Comparison of ENCODE assay signal across 9 cellular contexts in genomic region chr10:100829103-100829870, GRCh38.
DNase-seq lines count a peak whose midpoint lies in the region; ATAC-seq and TF ChIP-seq lines count a peak whose summit lies in the region.
"Had no signal": no experiment of that assay in that cellular context is flagged by ENCODE, and none has a peak within 500 bp of the region (broad histone marks: within the 10 kb centered on the region; RNA-seq: fewer than 3 reads in every experiment).

No MANE protein-coding gene starts in this region.

- DNase-seq in SK-N-SH = peak; percentile 72
- no peak for DNase-seq in activated T-helper 1 cell treated with anti-CD3 and anti-CD28 coated beads, Interleukin-12 subunit alpha, Interleukin-12 subunit beta, Interleukin-2, Interleukin-4 antibody, amounts not matched to agents 30 ng/mL and 10 ng/mL and 1 ng/mL, durations not matched to agents 14 hours and 24 hours and 36 hours (ENCODE audit: low spot score)
- peak in 1 of 3 donors; percentile 1 for DNase-seq in immature natural killer cell
- DNase-seq in NCI-H128 (lab: John Stamatoyannopoulos, UW; ENCODE audit: unreplicated experiment) = no peak
- no peak for DNase-seq in sciatic nerve (ENCODE audit: low spot score)
- DNase-seq in NCI-H2171 (lab: John Stamatoyannopoulos, UW) = no peak
- DNase-seq: amniotic stem cell had no signal

- H3K27me3 ChIP-seq in SK-N-SH (ENCODE audit: insufficient read depth) (peaks cover 83% of the 10 kb centered on the region), subcutaneous abdominal adipose tissue (ENCODE audit: control insufficient read depth in 5 of 5, insufficient read depth in 4 of 5, low read length in 5 of 5) (peaks cover 46 to 73% (median 71%) of the 10 kb centered on the region in 5 donors)

- H2AFZ ChIP-seq in SK-N-SH (ENCODE audit: low read depth) = no peak overlapping the region

- ATAC-seq in SK-N-SH treated with all-trans-retinoic acid at 6 μM for 48 hours (no peak), sciatic nerve (no peak)

- H3K36me3 ChIP-seq in SK-N-SH (replicated peaks in 1 of 2; ENCODE audit: control insufficient read depth in 1 of 2, insufficient read depth in 2 of 2, low read length in 1 of 2) (no peaks in the 10 kb centered on the region), subcutaneous abdominal adipose tissue (ENCODE audit: control insufficient read depth in 5 of 5, insufficient read depth in 5 of 5, low read length in 5 of 5) (no peaks in the 10 kb centered on the region)

- H3K79me2 ChIP-seq in SK-N-SH (ENCODE audit: insufficient read depth) = no peaks in the 10 kb centered on the region

- TF ChIP-seq EP300 in SK-N-SH (IDR thresholded peaks at IDR 0.05; ENCODE audit: borderline replicate concordance in 1 of 2, low read depth in 1 of 2, low read length in 1 of 2) = no peak

- no peaks in the 10 kb centered on the region for H4K20me1 ChIP-seq in SK-N-SH (ENCODE audit: insufficient read depth)

- no peaks in the 10 kb centered on the region for H3K9me3 ChIP-seq in SK-N-SH
- no peaks in the 10 kb centered on the region for H3K9me3 ChIP-seq in subcutaneous abdominal adipose tissue (ENCODE audit: control insufficient read depth in 5 of 5, low read length in 5 of 5)

- H3K9me3 Mint-ChIP-seq in activated T-helper 1 cell treated with anti-CD3 and anti-CD28 coated beads, Interleukin-12 subunit alpha, Interleukin-12 subunit beta, Interleukin-2, Interleukin-4 antibody, amounts not matched to agents 30 ng/mL and 10 ng/mL and 1 ng/mL, durations not matched to agents 14 hours and 24 hours and 36 hours = no peaks in the 10 kb centered on the region
- no peaks in the 10 kb centered on the region for H3K9me3 Mint-ChIP-seq in immature natural killer cell

- H3K4me2 ChIP-seq in SK-N-SH = peak overlapping the region; percentile 71; the same call in 1 of the 2 replicates

- no peak overlapping the region for H3K9ac ChIP-seq in SK-N-SH
- H3K9ac ChIP-seq in subcutaneous abdominal adipose tissue (ENCODE audit: low read length in 5 of 5) = peak overlapping the region in 1 of 5 donors; percentile 41

- H3K4me1 ChIP-seq in SK-N-SH (ENCODE audit: control insufficient read depth in 1 of 2, insufficient read depth in 2 of 2, low read depth in 1 of 2, low read length in 1 of 2) = peaks cover 0 to 17% of the 10 kb centered on the region in 2 experiments; a peak in 1 of 4 replicates
- H3K4me1 ChIP-seq in subcutaneous abdominal adipose tissue (ENCODE audit: control insufficient read depth in 5 of 5, insufficient read depth in 5 of 5, low read length in 5 of 5) = peaks cover 0 to 37% (median 27%) of the 10 kb centered on the region in 5 donors

- H3K4me3 ChIP-seq in SK-N-SH (ENCODE audit: low read depth in 2 of 2, low read length in 1 of 2) = peak overlapping the region in 1 of 2 experiments; percentile 3; a peak in 2 of 4 replicates
- peak overlapping the region; percentile 51 to 73 (median 59) for H3K4me3 ChIP-seq in subcutaneous abdominal adipose tissue (ENCODE audit: low read depth in 1 of 5, low read length in 5 of 5)

- H3F3A ChIP-seq in SK-N-SH (replicated peaks; ENCODE audit: insufficient read depth) = no peaks in the 10 kb centered on the region

- H3K27ac ChIP-seq in SK-N-SH (ENCODE audit: low read depth in 2 of 2, low read length in 1 of 2) = no peak overlapping the region
- H3K27ac ChIP-seq in subcutaneous abdominal adipose tissue (ENCODE audit: low read depth, low read length) = no peak overlapping the region

- no peak overlapping the region for H3K27ac Mint-ChIP-seq in activated T-helper 1 cell treated with anti-CD3 and anti-CD28 coated beads, Interleukin-12 subunit alpha, Interleukin-12 subunit beta, Interleukin-2, Interleukin-4 antibody, amounts not matched to agents 30 ng/mL and 10 ng/mL and 1 ng/mL, durations not matched to agents 14 hours and 24 hours and 36 hours
- peak overlapping the region in 2 of 6 donors; percentile 44 to 65 for H3K27ac Mint-ChIP-seq in immature natural killer cell

- CTCF ChIA-PET in SK-N-SH (lab: Yijun Ruan, JAX) = interaction anchor here (0.7 to 6.5 kb wide), 8 partner anchors 27 to 266 kb away, joined by 3 to 33 read pairs (median 4); partner anchors contain the start of gene PAX2

- H3K36me3 Mint-ChIP-seq in activated T-helper 1 cell treated with anti-CD3 and anti-CD28 coated beads, Interleukin-12 subunit alpha, Interleukin-12 subunit beta, Interleukin-2, Interleukin-4 antibody, amounts not matched to agents 30 ng/mL and 10 ng/mL and 1 ng/mL, durations not matched to agents 14 hours and 24 hours and 36 hours (ENCODE audit: low read depth) = no peaks in the 10 kb centered on the region
- no peaks in the 10 kb centered on the region for H3K36me3 Mint-ChIP-seq in immature natural killer cell

- peaks cover 11% of the 10 kb centered on the region for H3K4me1 Mint-ChIP-seq in activated T-helper 1 cell treated with anti-CD3 and anti-CD28 coated beads, Interleukin-12 subunit alpha, Interleukin-12 subunit beta, Interleukin-2, Interleukin-4 antibody, amounts not matched to agents 30 ng/mL and 10 ng/mL and 1 ng/mL, durations not matched to agents 14 hours and 24 hours and 36 hours (ENCODE audit: low read depth)
- H3K4me1 Mint-ChIP-seq in immature natural killer cell = peaks cover 31 to 35% of the 10 kb centered on the region in 2 donors

- H3K4me3 Mint-ChIP-seq in activated T-helper 1 cell treated with anti-CD3 and anti-CD28 coated beads, Interleukin-12 subunit alpha, Interleukin-12 subunit beta, Interleukin-2, Interleukin-4 antibody, amounts not matched to agents 30 ng/mL and 10 ng/mL and 1 ng/mL, durations not matched to agents 14 hours and 24 hours and 36 hours = peak overlapping the region; percentile 69
- H3K4me3 Mint-ChIP-seq in immature natural killer cell = peak overlapping the region; percentile 82 to 88 (median 88)

- TF ChIP-seq RAD21 in SK-N-SH (IDR thresholded peaks at IDR 0.05; ENCODE audit: low read length) = no peak

- no peak for TF ChIP-seq CTCF in SK-N-SH (IDR thresholded peaks at IDR 0.05)

- H3K9me2 ChIP-seq in SK-N-SH = no peaks in the 10 kb centered on the region

- POLR2A ChIA-PET in SK-N-SH (lab: Yijun Ruan, JAX) = no interaction called here

- H3K27me3 Mint-ChIP-seq in activated T-helper 1 cell treated with anti-CD3 and anti-CD28 coated beads, Interleukin-12 subunit alpha, Interleukin-12 subunit beta, Interleukin-2, Interleukin-4 antibody, amounts not matched to agents 30 ng/mL and 10 ng/mL and 1 ng/mL, durations not matched to agents 14 hours and 24 hours and 36 hours (ENCODE audit: insufficient read depth) = peaks cover 76% of the 10 kb centered on the region
- H3K27me3 Mint-ChIP-seq in immature natural killer cell (ENCODE audit: low read depth in 3 of 3) = peaks cover 30 to 50% (median 30%) of the 10 kb centered on the region in 3 donors

- 18% methylated on average over 58 of the region's 58 CpGs for WGBS in SK-N-SH (ENCODE audit: low lambda C conversion rate)

- intact Hi-C loops in activated T-helper 1 cell treated with anti-CD3 and anti-CD28 coated beads, Interleukin-12 subunit alpha, Interleukin-12 subunit beta, Interleukin-2, Interleukin-4 antibody, amounts not matched to agents 30 ng/mL and 10 ng/mL and 1 ng/mL, durations not matched to agents 14 hours and 24 hours and 36 hours (cut with micrococcal nuclease) = loop anchor here (2.0 to 10.0 kb wide), 8 partner anchors 18 to 1294 kb away; partner anchors contain the start of genes LBX1 and NKX2-3
- intact Hi-C loops in sciatic nerve (cut with DNase I) = no loop called here

TF ChIP-seq in SK-N-SH, 30 proteins besides CTCF, POLR2A, EP300 and RAD21:
- TF ChIP-seq, protein P1, sequence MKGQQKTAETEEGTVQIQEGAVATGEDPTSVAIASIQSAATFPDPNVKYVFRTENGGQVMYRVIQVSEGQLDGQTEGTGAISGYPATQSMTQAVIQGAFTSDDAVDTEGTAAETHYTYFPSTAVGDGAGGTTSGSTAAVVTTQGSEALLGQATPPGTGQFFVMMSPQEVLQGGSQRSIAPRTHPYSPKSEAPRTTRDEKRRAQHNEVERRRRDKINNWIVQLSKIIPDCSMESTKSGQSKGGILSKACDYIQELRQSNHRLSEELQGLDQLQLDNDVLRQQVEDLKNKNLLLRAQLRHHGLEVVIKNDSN (IDR thresholded peaks at IDR 0.05; ENCODE audit: borderline replicate concordance, low read depth) = no peak
- peak; percentile 95; the same call in 1 of the 2 replicates for TF ChIP-seq EZH2phosphoT487 (IDR thresholded peaks at IDR 0.05; ENCODE audit: borderline replicate concordance, low read depth)

TF ChIP-seq in SK-N-SH treated with all-trans-retinoic acid at 6 μM for 48 hours, 23 proteins besides CTCF, POLR2A, EP300 and RAD21 (continues in another document):
- TF ChIP-seq ISL1 (CRISPR knock-in tag; IDR thresholded peaks at IDR 0.05) (no peak), CSDC2 (CRISPR knock-in tag; IDR thresholded peaks at IDR 0.05) (no peak), OSR1 (CRISPR knock-in tag; IDR thresholded peaks at IDR 0.05) (no peak), ZC3H10 (CRISPR knock-in tag; IDR thresholded peaks at IDR 0.05) (no peak), PPARA (CRISPR knock-in tag; IDR thresholded peaks at IDR 0.05; ENCODE audit: borderline replicate concordance) (no peak), ARNTL (CRISPR knock-in tag; IDR thresholded peaks at IDR 0.05; ENCODE audit: borderline replicate concordance, low read depth) (no peak)
- TF ChIP-seq, protein P2, sequence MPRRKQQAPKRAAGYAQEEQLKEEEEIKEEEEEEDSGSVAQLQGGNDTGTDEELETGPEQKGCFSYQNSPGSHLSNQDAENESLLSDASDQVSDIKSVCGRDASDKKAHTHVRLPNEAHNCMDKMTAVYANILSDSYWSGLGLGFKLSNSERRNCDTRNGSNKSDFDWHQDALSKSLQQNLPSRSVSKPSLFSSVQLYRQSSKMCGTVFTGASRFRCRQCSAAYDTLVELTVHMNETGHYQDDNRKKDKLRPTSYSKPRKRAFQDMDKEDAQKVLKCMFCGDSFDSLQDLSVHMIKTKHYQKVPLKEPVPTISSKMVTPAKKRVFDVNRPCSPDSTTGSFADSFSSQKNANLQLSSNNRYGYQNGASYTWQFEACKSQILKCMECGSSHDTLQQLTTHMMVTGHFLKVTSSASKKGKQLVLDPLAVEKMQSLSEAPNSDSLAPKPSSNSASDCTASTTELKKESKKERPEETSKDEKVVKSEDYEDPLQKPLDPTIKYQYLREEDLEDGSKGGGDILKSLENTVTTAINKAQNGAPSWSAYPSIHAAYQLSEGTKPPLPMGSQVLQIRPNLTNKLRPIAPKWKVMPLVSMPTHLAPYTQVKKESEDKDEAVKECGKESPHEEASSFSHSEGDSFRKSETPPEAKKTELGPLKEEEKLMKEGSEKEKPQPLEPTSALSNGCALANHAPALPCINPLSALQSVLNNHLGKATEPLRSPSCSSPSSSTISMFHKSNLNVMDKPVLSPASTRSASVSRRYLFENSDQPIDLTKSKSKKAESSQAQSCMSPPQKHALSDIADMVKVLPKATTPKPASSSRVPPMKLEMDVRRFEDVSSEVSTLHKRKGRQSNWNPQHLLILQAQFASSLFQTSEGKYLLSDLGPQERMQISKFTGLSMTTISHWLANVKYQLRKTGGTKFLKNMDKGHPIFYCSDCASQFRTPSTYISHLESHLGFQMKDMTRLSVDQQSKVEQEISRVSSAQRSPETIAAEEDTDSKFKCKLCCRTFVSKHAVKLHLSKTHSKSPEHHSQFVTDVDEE (CRISPR knock-in tag; IDR thresholded peaks at IDR 0.05) = no peak
